In the genomic region with DNA sequence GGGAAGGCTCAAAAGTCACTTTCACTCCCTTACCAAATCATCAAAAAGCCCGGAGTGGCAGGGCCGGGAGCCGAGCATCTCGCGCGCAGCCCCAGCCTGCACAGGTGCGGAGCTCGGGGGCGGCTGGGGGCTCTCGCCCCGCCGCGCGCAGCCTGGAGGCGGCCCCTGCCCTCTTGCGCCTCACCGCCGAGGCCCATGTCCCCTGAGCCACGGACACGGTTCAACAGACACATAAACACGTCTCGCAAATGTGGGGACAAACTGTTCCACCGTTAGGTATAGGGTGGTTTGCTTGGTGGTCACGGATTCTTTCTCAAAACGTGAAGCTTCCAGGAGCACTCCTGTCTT, we compare ENCODE assay signal across 8 cellular contexts. TPM values are rescaled to one million over a fixed set of nuclear protein-coding genes. Genes with fewer than 3 reads are reported as not detected.
A peak's percentile ranks its signal among the peaks of the same experiment; 100 is the strongest.
DNase-seq lines count a peak whose midpoint lies in the region; ATAC-seq lines count a peak whose summit lies in the region.

No MANE protein-coding gene starts in this region.

- H3K27ac ChIP-seq in HUES64 (ENCODE audit: low read depth, low read length): no peak overlapping the region; the same call in 1 of the 2 replicates
- H3K27ac ChIP-seq in right cardiac atrium (ENCODE audit: low read length): peak overlapping the region; percentile 62
- peak overlapping the region; percentile 49 for H3K27ac ChIP-seq in skeletal muscle tissue (ENCODE audit: low read depth, low read length)
- no peak overlapping the region for H3K27ac ChIP-seq in SJCRH30

- H3K4me1 Mint-ChIP-seq in activated naive CD4-positive, alpha-beta T cell treated with anti-CD3 and anti-CD28 coated beads, Interleukin-2, amount 50 U/mL, for 24 hours: peaks cover 63% of the 10 kb centered on the region

- peak overlapping the region; percentile 63 for H3K4me3 ChIP-seq in HUES64 (ENCODE audit: low read length)
- H3K4me3 ChIP-seq in right cardiac atrium (ENCODE audit: low read length): peak overlapping the region; percentile 96
- peak overlapping the region; percentile 72 to 82 (median 78) for H3K4me3 ChIP-seq in skeletal muscle tissue (ENCODE audit: low read length in 3 of 3)
- H3K4me3 ChIP-seq in SJCRH30: no peak overlapping the region

- no peaks in the 10 kb centered on the region for H3K9me3 Mint-ChIP-seq in activated naive CD4-positive, alpha-beta T cell treated with anti-CD3 and anti-CD28 coated beads, Interleukin-2, amount 50 U/mL, for 24 hours

- H3K4me3 Mint-ChIP-seq in activated naive CD4-positive, alpha-beta T cell treated with anti-CD3 and anti-CD28 coated beads, Interleukin-2, amount 50 U/mL, for 24 hours: peak overlapping the region; percentile 69

- ATAC-seq in GM21381 (IDR thresholded peaks at IDR 0.05; ENCODE audit: unreplicated experiment) (peak; percentile 39), right cardiac atrium (peak; percentile 62 to 64)

- WGBS in HUES64: 7% methylated on average over 25 of the region's 25 CpGs
- 2% methylated on average over 25 of the region's 25 CpGs for WGBS in right cardiac atrium

- H3K36me3 Mint-ChIP-seq in activated naive CD4-positive, alpha-beta T cell treated with anti-CD3 and anti-CD28 coated beads, Interleukin-2, amount 50 U/mL, for 24 hours: no peaks in the 10 kb centered on the region

- H3K36me3 ChIP-seq in HUES64 (ENCODE audit: insufficient read depth, low read length): no peaks in the 10 kb centered on the region
- H3K36me3 ChIP-seq in skeletal muscle tissue (ENCODE audit: control insufficient read depth in 3 of 3, insufficient read depth in 3 of 3, low read length in 3 of 3): no peaks in the 10 kb centered on the region
- H3K36me3 ChIP-seq in SJCRH30: no peaks in the 10 kb centered on the region

- H3K27me3 Mint-ChIP-seq in activated naive CD4-positive, alpha-beta T cell treated with anti-CD3 and anti-CD28 coated beads, Interleukin-2, amount 50 U/mL, for 24 hours: no peaks in the 10 kb centered on the region

- intact Hi-C loops in right cardiac atrium (cut with DNase I): no loop called here

- H3K27me3 ChIP-seq in HUES64 (ENCODE audit: insufficient read depth, low read length) (peaks cover 42% of the 10 kb centered on the region), right cardiac atrium (ENCODE audit: control insufficient read depth, insufficient read depth) (no peaks in the 10 kb centered on the region), skeletal muscle tissue (ENCODE audit: control insufficient read depth in 3 of 3, insufficient read depth in 3 of 3, low read length in 3 of 3) (no peaks in the 10 kb centered on the region), SJCRH30 (no peaks in the 10 kb centered on the region)

- DNase-seq in ELR (ENCODE audit: low read depth) (peak; percentile 31), right cardiac atrium (peak in 2 of 3 donors; percentile 56 to 66), SJCRH30 (no peak), NCI-H128 (lab: John Stamatoyannopoulos, UW; ENCODE audit: unreplicated experiment) (no peak)

- H3K27ac Mint-ChIP-seq in activated naive CD4-positive, alpha-beta T cell treated with anti-CD3 and anti-CD28 coated beads, Interleukin-2, amount 50 U/mL, for 24 hours: peak overlapping the region; percentile 55

- H3K9ac ChIP-seq in HUES64 (ENCODE audit: low read depth, low read length) (peak overlapping the region; percentile 61), skeletal muscle tissue (ENCODE audit: low read depth in 1 of 3, low read length in 3 of 3) (peak overlapping the region; percentile 60 to 81 (median 73))

- H3K9me3 ChIP-seq in HUES64 (ENCODE audit: insufficient read depth, low read depth, low read length) (no peaks in the 10 kb centered on the region), right cardiac atrium (ENCODE audit: control insufficient read depth, low read length) (no peaks in the 10 kb centered on the region), skeletal muscle tissue (ENCODE audit: control insufficient read depth in 3 of 3, low read length in 3 of 3) (no peaks in the 10 kb centered on the region), SJCRH30 (replicated peaks) (no peaks in the 10 kb centered on the region)

- H3K4me1 ChIP-seq in HUES64 (ENCODE audit: insufficient read depth, low read length) (peaks cover 45% of the 10 kb centered on the region), right cardiac atrium (ENCODE audit: control insufficient read depth, insufficient read depth, low read length) (no peaks in the 10 kb centered on the region), skeletal muscle tissue (ENCODE audit: control insufficient read depth in 3 of 3, insufficient read depth in 3 of 3, low read length in 3 of 3) (peaks cover 5 to 8% (median 7%) of the 10 kb centered on the region in 3 donors), SJCRH30 (no peaks in the 10 kb centered on the region)

RNA-seq across cellular contexts. Expression of a gene that starts 0.7 kb away (rescaled TPM):
- polyA plus RNA-seq in HUES64 (2013, experiment 1 of 2): 0.60 TPM
- polyA plus RNA-seq in HUES64 (2013, experiment 2 of 2): 0.63 TPM
- total RNA-seq in right cardiac atrium (10 to 100 TPM; 10.8 to 14.6 (median 11.6) TPM), skeletal muscle tissue (6.8 TPM)
- 7.4 TPM for polyA plus RNA-seq in right cardiac atrium
- total RNA-seq in SJCRH30 (2014; rRNA removed; shearing (Covaris generic)): not detected in 2 replicates

Comparison
In these comparisons a context has a peak if more than half of its experiments do, and no peak if none do; other contexts are left out.
1. DNase-seq: peak in ELR (single experiment) and right cardiac atrium (2 of 3); none in SJCRH30 (0 of 2) and NCI-H128 (single experiment).
2. H3K27ac ChIP-seq: peak in right cardiac atrium (single experiment) and skeletal muscle tissue (single experiment); none in HUES64 (single experiment) and SJCRH30 (single experiment).